In genomic region chr5:175524211-175524610, GRCh38 we compare ENCODE assay signal across 16 cellular contexts. TPM values are rescaled to one million over a fixed set of nuclear protein-coding genes. Genes with fewer than 3 reads are reported as not detected.
DNase-seq lines count a peak whose midpoint lies in the region; ATAC-seq lines count a peak whose summit lies in the region.
"Had no signal": no experiment of that assay in that cellular context is flagged by ENCODE, and none has a peak within 500 bp of the region (broad histone marks: within the 10 kb centered on the region; RNA-seq: fewer than 3 reads in every experiment).

No MANE protein-coding gene starts in this region.

- H3K36me3 Mint-ChIP-seq in T-helper 1 cell treated with Interleukin-12 subunit alpha and Interleukin-12 subunit beta and Interleukin-4 antibody, amounts not matched to agents 30 μg/mL and 1 μg/mL, for 36 hours (ENCODE audit: low read depth) = peaks cover 57% of the 10 kb centered on the region
- peaks cover 64% of the 10 kb centered on the region for H3K36me3 Mint-ChIP-seq in activated naive CD4-positive, alpha-beta T cell treated with anti-CD3 and anti-CD28 coated beads, Interleukin-2, amount 50 U/mL, for 24 hours
- peaks cover 90% of the 10 kb centered on the region for H3K36me3 Mint-ChIP-seq in activated T-helper 2 cell treated with anti-CD3 and anti-CD28 coated beads, Interferon-gamma antibody, Interleukin-2, Interleukin-4, amounts not matched to agents 10 μg/mL and 5 μg/mL and 100 μg/mL, durations not matched to agents 14 hours and 24 hours and 36 hours (ENCODE audit: low read depth)

- no peaks in the 10 kb centered on the region for H3K27me3 Mint-ChIP-seq in T-helper 1 cell treated with Interleukin-12 subunit alpha and Interleukin-12 subunit beta and Interleukin-4 antibody, amounts not matched to agents 30 μg/mL and 1 μg/mL, for 36 hours (ENCODE audit: low read depth)
- H3K27me3 Mint-ChIP-seq in activated naive CD4-positive, alpha-beta T cell treated with anti-CD3 and anti-CD28 coated beads, Interleukin-2, amount 50 U/mL, for 24 hours = no peaks in the 10 kb centered on the region
- H3K27me3 Mint-ChIP-seq in activated T-helper 2 cell treated with anti-CD3 and anti-CD28 coated beads, Interferon-gamma antibody, Interleukin-2, Interleukin-4, amounts not matched to agents 10 μg/mL and 5 μg/mL and 100 μg/mL, durations not matched to agents 14 hours and 24 hours and 36 hours (ENCODE audit: low read depth) = no peaks in the 10 kb centered on the region

- intact Hi-C loops in activated T-helper 2 cell treated with anti-CD3 and anti-CD28 coated beads, Interferon-gamma antibody, Interleukin-2, Interleukin-4, amounts not matched to agents 10 μg/mL and 5 μg/mL and 100 μg/mL, durations not matched to agents 14 hours and 24 hours and 36 hours (cut with micrococcal nuclease) = no loop called here

- peaks cover 53% of the 10 kb centered on the region for H3K4me1 Mint-ChIP-seq in T-helper 1 cell treated with Interleukin-12 subunit alpha and Interleukin-12 subunit beta and Interleukin-4 antibody, amounts not matched to agents 30 μg/mL and 1 μg/mL, for 36 hours (ENCODE audit: low read depth)
- H3K4me1 Mint-ChIP-seq in activated naive CD4-positive, alpha-beta T cell treated with anti-CD3 and anti-CD28 coated beads, Interleukin-2, amount 50 U/mL, for 24 hours = peaks cover 66% of the 10 kb centered on the region
- H3K4me1 Mint-ChIP-seq in activated T-helper 2 cell treated with anti-CD3 and anti-CD28 coated beads, Interferon-gamma antibody, Interleukin-2, Interleukin-4, amounts not matched to agents 10 μg/mL and 5 μg/mL and 100 μg/mL, durations not matched to agents 14 hours and 24 hours and 36 hours (ENCODE audit: low read depth) = peaks cover 58% of the 10 kb centered on the region
- H3K4me1 Mint-ChIP-seq: H9 had no signal

- ATAC-seq in HG02981 (IDR thresholded peaks at IDR 0.05; ENCODE audit: unreplicated experiment) = no peak
- no peak for ATAC-seq in GM21576 (IDR thresholded peaks at IDR 0.05; ENCODE audit: unreplicated experiment)
- ATAC-seq: HepG2, PC-3 had no signal

- peaks cover 4% of the 10 kb centered on the region for H3K9me3 Mint-ChIP-seq in T-helper 1 cell treated with Interleukin-12 subunit alpha and Interleukin-12 subunit beta and Interleukin-4 antibody, amounts not matched to agents 30 μg/mL and 1 μg/mL, for 36 hours
- peaks cover 4% of the 10 kb centered on the region for H3K9me3 Mint-ChIP-seq in activated naive CD4-positive, alpha-beta T cell treated with anti-CD3 and anti-CD28 coated beads, Interleukin-2, amount 50 U/mL, for 24 hours
- peaks cover 4% of the 10 kb centered on the region for H3K9me3 Mint-ChIP-seq in activated T-helper 2 cell treated with anti-CD3 and anti-CD28 coated beads, Interferon-gamma antibody, Interleukin-2, Interleukin-4, amounts not matched to agents 10 μg/mL and 5 μg/mL and 100 μg/mL, durations not matched to agents 14 hours and 24 hours and 36 hours
- H3K9me3 Mint-ChIP-seq: H9 had no signal

- H3K4me3 Mint-ChIP-seq in T-helper 1 cell treated with Interleukin-12 subunit alpha and Interleukin-12 subunit beta and Interleukin-4 antibody, amounts not matched to agents 30 μg/mL and 1 μg/mL, for 36 hours = peak overlapping the region; percentile 44
- H3K4me3 Mint-ChIP-seq in activated naive CD4-positive, alpha-beta T cell treated with anti-CD3 and anti-CD28 coated beads, Interleukin-2, amount 50 U/mL, for 24 hours = peak overlapping the region; percentile 93
- H3K4me3 Mint-ChIP-seq in activated T-helper 2 cell treated with anti-CD3 and anti-CD28 coated beads, Interferon-gamma antibody, Interleukin-2, Interleukin-4, amounts not matched to agents 10 μg/mL and 5 μg/mL and 100 μg/mL, durations not matched to agents 14 hours and 24 hours and 36 hours (ENCODE audit: low read depth) = peak overlapping the region; percentile 62
- H3K4me3 Mint-ChIP-seq: H9 had no signal

- peak overlapping the region; percentile 58 for H3K27ac Mint-ChIP-seq in T-helper 1 cell treated with Interleukin-12 subunit alpha and Interleukin-12 subunit beta and Interleukin-4 antibody, amounts not matched to agents 30 μg/mL and 1 μg/mL, for 36 hours
- H3K27ac Mint-ChIP-seq in activated naive CD4-positive, alpha-beta T cell treated with anti-CD3 and anti-CD28 coated beads, Interleukin-2, amount 50 U/mL, for 24 hours = peak overlapping the region; percentile 97
- peak overlapping the region; percentile 67 for H3K27ac Mint-ChIP-seq in activated T-helper 2 cell treated with anti-CD3 and anti-CD28 coated beads, Interferon-gamma antibody, Interleukin-2, Interleukin-4, amounts not matched to agents 10 μg/mL and 5 μg/mL and 100 μg/mL, durations not matched to agents 14 hours and 24 hours and 36 hours

- DNase-seq in T-helper 1 cell (no peak), pons (ENCODE audit: low spot score) (peak; percentile 59)
- DNase-seq in activated naive CD4-positive, alpha-beta T cell treated with Interleukin-2 at 50 U/mL for 16 hours = no peak
- DNase-seq in activated T-helper 2 cell treated with anti-CD3 and anti-CD28 coated beads, Interferon-gamma antibody, Interleukin-2, Interleukin-4, amounts not matched to agents 10 μg/mL and 5 μg/mL and 100 μg/mL, durations not matched to agents 14 hours and 24 hours and 36 hours (ENCODE audit: low spot score) = no peak
- DNase-seq: COR-L47, H9, MG63, NCI-H1092 treated with DMSO at 0.1 percent for 48 hours, NCI-H1694 treated with DMSO at 0.1 percent for 48 hours, NCI-H69, PC-3 had no signal

RNA-seq across cellular contexts. Expression of gene SFXN1, which starts 45.9 kb away (rescaled TPM):
- total RNA-seq in activated T-helper 2 cell treated with anti-CD3 and anti-CD28 coated beads, Interferon-gamma antibody, Interleukin-2, Interleukin-4, amounts not matched to agents 10 μg/mL and 5 μg/mL and 100 μg/mL, durations not matched to agents 14 hours and 24 hours and 36 hours = 318 and 326 TPM in 2 replicates
